2 cellular contexts compared by ENCODE assay signal in genomic region chr2:241275504-241275903, GRCh38.
A peak's percentile ranks its signal among the peaks of the same experiment; 100 is the strongest.
TF ChIP-seq lines count a peak whose summit lies in the region.

No MANE protein-coding gene starts in this region.

TF ChIP-seq in HCT116, 20 proteins besides CTCF, POLR2A, EP300 and RAD21:
- TF ChIP-seq EZH2 (IDR thresholded peaks at IDR 0.05) (no peak), TCF7L2 (IDR thresholded peaks at IDR 0.05; ENCODE audit: borderline replicate concordance, extremely low read depth, insufficient read depth, insufficient read length) (no peak), CBX3 (IDR thresholded peaks at IDR 0.05; ENCODE audit: low read depth) (peak; percentile 62; the same call in 1 of the 2 replicates), EGR1 (IDR thresholded peaks at IDR 0.05; ENCODE audit: low read depth) (no peak), ZFX (IDR thresholded peaks at IDR 0.05) (no peak), EZH2phosphoT487 (IDR thresholded peaks at IDR 0.05; ENCODE audit: borderline replicate concordance) (no peak)

TF ChIP-seq in GM12878, 131 proteins besides CTCF, POLR2A, EP300 and RAD21:
- TF ChIP-seq CBX5 (IDR thresholded peaks at IDR 0.05; ENCODE audit: low read depth) = 0 out of 2 replicates have a peak, but pooled peaks have one; percentile 64
- no peak for TF ChIP-seq ZBTB40 (IDR thresholded peaks at IDR 0.05; ENCODE audit: borderline replicate concordance)
